ENCODE assay signal across 8 cellular contexts in genomic region chr14:89365071-89365801, GRCh38. TPM values are rescaled to one million over a fixed set of nuclear protein-coding genes. Genes with fewer than 3 reads are reported as not detected.
DNase-seq lines count a peak whose midpoint lies in the region; ATAC-seq and TF ChIP-seq lines count a peak whose summit lies in the region.

No MANE protein-coding gene starts in this region.

- H3K27ac ChIP-seq in Peyer's patch (peak overlapping the region; percentile 24 to 74 (median 61)), upper lobe of right lung (no peak overlapping the region)

- H3K4me3 Mint-ChIP-seq in natural killer cell: peak overlapping the region; percentile 88

- H3K36me3 Mint-ChIP-seq in natural killer cell: no peaks in the 10 kb centered on the region

- H3K27me3 Mint-ChIP-seq in natural killer cell (ENCODE audit: low read depth in 2 of 2): no peaks in the 10 kb centered on the region

- ATAC-seq in GM18499 (IDR thresholded peaks at IDR 0.05; ENCODE audit: insufficient read depth, unreplicated experiment): peak; percentile 74
- ATAC-seq in HG02798 (IDR thresholded peaks at IDR 0.05; ENCODE audit: poor library complexity, unreplicated experiment): peak; percentile 95
- ATAC-seq in natural killer cell: peak; percentile 92 to 96 (median 96)
- ATAC-seq in upper lobe of right lung: peak; percentile 83

- H3K36me3 ChIP-seq in Peyer's patch: no peaks in the 10 kb centered on the region
- no peaks in the 10 kb centered on the region for H3K36me3 ChIP-seq in upper lobe of right lung

- TF ChIP-seq CTCF in Peyer's patch (IDR thresholded peaks at IDR 0.05): no peak
- TF ChIP-seq CTCF in natural killer cell (IDR thresholded peaks at IDR 0.05): no peak
- TF ChIP-seq CTCF in upper lobe of right lung (IDR thresholded peaks at IDR 0.05): no peak

- intact Hi-C loops in natural killer cell (cut with micrococcal nuclease) (loop anchor here (2.0 to 10.0 kb wide), 5 partner anchors 54 to 1410 kb away; no protein-coding TSS in a partner anchor), upper lobe of right lung (cut with DNase I) (no loop called here)

- peaks cover 49 to 60% of the 10 kb centered on the region in 2 donors for H3K4me1 Mint-ChIP-seq in natural killer cell

- H3K4me3 ChIP-seq in Peyer's patch (peak overlapping the region in 1 of 4 donors; percentile 21), upper lobe of right lung (no peak overlapping the region)

- H3K27me3 ChIP-seq in Peyer's patch (no peaks in the 10 kb centered on the region), upper lobe of right lung (no peaks in the 10 kb centered on the region)

- peak in 2 of 3 donors; percentile 76 to 82 for DNase-seq in Peyer's patch
- DNase-seq in activated naive CD4-positive, alpha-beta T cell treated with anti-CD3 and anti-CD28 coated beads, Interleukin-2, amount 50 U/mL, for 16 hours: peak; percentile 65
- DNase-seq in natural killer cell: peak; percentile 38
- DNase-seq in upper lobe of right lung: no peak
- no peak for DNase-seq in cortex of kidney (lab: John Stamatoyannopoulos, UW)
- DNase-seq in NCI-H128 (lab: John Stamatoyannopoulos, UW; ENCODE audit: unreplicated experiment): no peak

- H3K9me3 ChIP-seq in Peyer's patch (no peaks in the 10 kb centered on the region), upper lobe of right lung (no peaks in the 10 kb centered on the region)

- H3K4me1 ChIP-seq in Peyer's patch: peaks cover 0 to 53% (median 10%) of the 10 kb centered on the region in 4 donors
- peaks cover 34% of the 10 kb centered on the region for H3K4me1 ChIP-seq in upper lobe of right lung

- TF ChIP-seq POLR2A in Peyer's patch (IDR thresholded peaks at IDR 0.05): no peak

- peak overlapping the region; percentile 88 to 90 for H3K27ac Mint-ChIP-seq in natural killer cell

- H3K9me3 Mint-ChIP-seq in natural killer cell: peaks cover 0 to 2% of the 10 kb centered on the region in 2 donors

RNA-seq across cellular contexts. Expression of gene FOXN3, which starts 51.8 kb away (rescaled TPM):
- 100 to 1,000 TPM; 129 to 213 (median 163) TPM for total RNA-seq in Peyer's patch
- 100 to 1,000 TPM; 209 to 216 (median 209) TPM for total RNA-seq in natural killer cell
- total RNA-seq in upper lobe of right lung: 103 TPM

Comparison
In these comparisons a context has a peak if more than half of its experiments do, and no peak if none do; other contexts are left out.
1. DNase-seq: peak in Peyer's patch (2 of 3), activated naive CD4-positive, alpha-beta T cell treated with anti-CD3 and anti-CD28 coated beads, Interleukin-2, amount 50 U/mL, for 16 hours (single experiment) and natural killer cell (single experiment); none in upper lobe of right lung (single experiment), cortex of kidney (single experiment) and NCI-H128 (single experiment).
2. Peak in every context shown above with its lines, with median percentiles within 50 percentile points of each other: ATAC-seq.